ENCODE assay signal across 7 cellular contexts in genomic region chr13:16158016-16158415, GRCh38.
A peak's percentile ranks its signal among the peaks of the same experiment; 100 is the strongest.
DNase-seq lines count a peak whose midpoint lies in the region; ATAC-seq and TF ChIP-seq lines count a peak whose summit lies in the region.
"Not testable (repeated sequence)": the region's sequence is repeated elsewhere in the genome, so short reads cannot be mapped to it uniquely, and the experiment has no call there.

No MANE protein-coding gene starts in this region.

- 51% methylated on average over 5 of the region's 6 CpGs for WGBS in right cardiac atrium
- WGBS in transverse colon (ENCODE audit: low coverage in 1 of 2), 2 donors, result 56 to 83% methylated on average over 5 of the region's 6 CpGs

- CTCF ChIA-PET in activated naive CD4-positive, alpha-beta T cell treated with anti-CD3 and anti-CD28 coated beads for 36 hours (lab: Charles Lee), result not testable (repeated sequence)

- not testable (repeated sequence) for H3K9me3 ChIP-seq in right cardiac atrium (ENCODE audit: control insufficient read depth, low read length)
- H3K9me3 ChIP-seq in transverse colon, result peaks cover 23 to 26% of the 10 kb centered on the region in 2 donors

- TF ChIP-seq CTCF in transverse colon (IDR thresholded peaks at IDR 0.05), result not testable (repeated sequence)

- not testable (repeated sequence) for H3K4me1 ChIP-seq in right cardiac atrium (ENCODE audit: control insufficient read depth, insufficient read depth, low read length); transverse colon

- not testable (repeated sequence) for TF ChIP-seq POLR2A in transverse colon (IDR thresholded peaks at IDR 0.05)

- not testable (repeated sequence) for ATAC-seq in Right ventricle myocardium superior (ENCODE audit: poor library complexity); right cardiac atrium

- DNase-seq in activated CD4-positive, alpha-beta T cell treated with anti-CD3 and anti-CD28 coated beads, Interleukin-2, amount 10 ng/mL, durations not matched to agents 24 days and 14 days, result peak; percentile 66
- DNase-seq in activated naive CD4-positive, alpha-beta T cell treated with anti-CD3 and anti-CD28 coated beads for 36 hours, result peak; percentile 4
- DNase-seq in Right ventricle myocardium superior, result peak; percentile 41
- DNase-seq in right cardiac atrium, result peak; percentile 10 to 40 (median 17)
- peak; percentile 83 for DNase-seq in posterior vena cava (ENCODE audit: low spot score)
- DNase-seq in stimulated activated CD8-positive, alpha-beta memory T cell treated with anti-CD3 and anti-CD28 coated beads, Interleukin-4, amount 100 ng/mL, for 48 hours, result peak; percentile 21
- DNase-seq in transverse colon, result peak; percentile 10

- peaks cover 22% of the 10 kb centered on the region for H3K9me3 Mint-ChIP-seq in activated CD4-positive, alpha-beta T cell treated with anti-CD3 and anti-CD28 coated beads, Interleukin-2, amount 10 ng/mL, durations not matched to agents 24 days and 14 days
- H3K9me3 Mint-ChIP-seq in activated naive CD4-positive, alpha-beta T cell treated with anti-CD3 and anti-CD28 coated beads for 36 hours, result peaks cover 23% of the 10 kb centered on the region

- not testable (repeated sequence) for H3K4me3 Mint-ChIP-seq in activated CD4-positive, alpha-beta T cell treated with anti-CD3 and anti-CD28 coated beads, Interleukin-2, amount 10 ng/mL, durations not matched to agents 24 days and 14 days; activated naive CD4-positive, alpha-beta T cell treated with anti-CD3 and anti-CD28 coated beads for 36 hours

- intact Hi-C loops in activated CD4-positive, alpha-beta T cell treated with anti-CD3 and anti-CD28 coated beads, Interleukin-2, amount 10 ng/mL, durations not matched to agents 24 days and 14 days (cut with micrococcal nuclease); activated naive CD4-positive, alpha-beta T cell treated with anti-CD3 and anti-CD28 coated beads for 36 hours (cut with micrococcal nuclease); Right ventricle myocardium superior (cut with DNase I); right cardiac atrium (cut with DNase I); posterior vena cava (cut with DNase I); transverse colon (cut with DNase I; ENCODE audit: low total_unique reads): not testable (repeated sequence)

- in situ Hi-C loops in transverse colon (cut with MboI; ENCODE audit: low pct_ligation_motif_present in 1 of 4, low pct_unique_long_range_greater_than_20kb in 1 of 4, low sequenced_read_pairs in 3 of 4), result not testable (repeated sequence)

- not testable (repeated sequence) for H3K36me3 ChIP-seq in transverse colon

- not testable (repeated sequence) for H3K4me1 Mint-ChIP-seq in activated CD4-positive, alpha-beta T cell treated with anti-CD3 and anti-CD28 coated beads, Interleukin-2, amount 10 ng/mL, durations not matched to agents 24 days and 14 days; activated naive CD4-positive, alpha-beta T cell treated with anti-CD3 and anti-CD28 coated beads for 36 hours (ENCODE audit: low read depth)

- H3K4me3 ChIP-seq in right cardiac atrium (ENCODE audit: low read length); transverse colon: not testable (repeated sequence)

- H3K27ac ChIP-seq in right cardiac atrium (ENCODE audit: low read length); transverse colon: not testable (repeated sequence)

- not testable (repeated sequence) for H3K27me3 Mint-ChIP-seq in activated CD4-positive, alpha-beta T cell treated with anti-CD3 and anti-CD28 coated beads, Interleukin-2, amount 10 ng/mL, durations not matched to agents 24 days and 14 days; activated naive CD4-positive, alpha-beta T cell treated with anti-CD3 and anti-CD28 coated beads for 36 hours (ENCODE audit: low read depth)

- not testable (repeated sequence) for H3K36me3 Mint-ChIP-seq in activated CD4-positive, alpha-beta T cell treated with anti-CD3 and anti-CD28 coated beads, Interleukin-2, amount 10 ng/mL, durations not matched to agents 24 days and 14 days (ENCODE audit: low read depth); activated naive CD4-positive, alpha-beta T cell treated with anti-CD3 and anti-CD28 coated beads for 36 hours (ENCODE audit: low read depth)

- not testable (repeated sequence) for TF ChIP-seq EP300 in transverse colon (IDR thresholded peaks at IDR 0.05; ENCODE audit: low read depth)

- not testable (repeated sequence) for H3K27ac Mint-ChIP-seq in activated CD4-positive, alpha-beta T cell treated with anti-CD3 and anti-CD28 coated beads, Interleukin-2, amount 10 ng/mL, durations not matched to agents 24 days and 14 days; activated naive CD4-positive, alpha-beta T cell treated with anti-CD3 and anti-CD28 coated beads for 36 hours

- not testable (repeated sequence) for H3K27me3 ChIP-seq in right cardiac atrium (ENCODE audit: control insufficient read depth, insufficient read depth); transverse colon

Comparison
In these comparisons a context has a peak if more than half of its experiments do, and no peak if none do; other contexts are left out.
1. DNase-seq: peak in every context shown above with its lines; median percentile 83 in posterior vena cava; 66 in activated CD4-positive, alpha-beta T cell treated with anti-CD3 and anti-CD28 coated beads, Interleukin-2, amount 10 ng/mL, durations not matched to agents 24 days and 14 days; 41 in Right ventricle myocardium superior; 21 in stimulated activated CD8-positive, alpha-beta memory T cell treated with anti-CD3 and anti-CD28 coated beads, Interleukin-4, amount 100 ng/mL, for 48 hours; 17 in right cardiac atrium; 10 in transverse colon; 4 in activated naive CD4-positive, alpha-beta T cell treated with anti-CD3 and anti-CD28 coated beads for 36 hours.